Comparison of ENCODE assay signal across 9 cellular contexts in the genomic region with DNA sequence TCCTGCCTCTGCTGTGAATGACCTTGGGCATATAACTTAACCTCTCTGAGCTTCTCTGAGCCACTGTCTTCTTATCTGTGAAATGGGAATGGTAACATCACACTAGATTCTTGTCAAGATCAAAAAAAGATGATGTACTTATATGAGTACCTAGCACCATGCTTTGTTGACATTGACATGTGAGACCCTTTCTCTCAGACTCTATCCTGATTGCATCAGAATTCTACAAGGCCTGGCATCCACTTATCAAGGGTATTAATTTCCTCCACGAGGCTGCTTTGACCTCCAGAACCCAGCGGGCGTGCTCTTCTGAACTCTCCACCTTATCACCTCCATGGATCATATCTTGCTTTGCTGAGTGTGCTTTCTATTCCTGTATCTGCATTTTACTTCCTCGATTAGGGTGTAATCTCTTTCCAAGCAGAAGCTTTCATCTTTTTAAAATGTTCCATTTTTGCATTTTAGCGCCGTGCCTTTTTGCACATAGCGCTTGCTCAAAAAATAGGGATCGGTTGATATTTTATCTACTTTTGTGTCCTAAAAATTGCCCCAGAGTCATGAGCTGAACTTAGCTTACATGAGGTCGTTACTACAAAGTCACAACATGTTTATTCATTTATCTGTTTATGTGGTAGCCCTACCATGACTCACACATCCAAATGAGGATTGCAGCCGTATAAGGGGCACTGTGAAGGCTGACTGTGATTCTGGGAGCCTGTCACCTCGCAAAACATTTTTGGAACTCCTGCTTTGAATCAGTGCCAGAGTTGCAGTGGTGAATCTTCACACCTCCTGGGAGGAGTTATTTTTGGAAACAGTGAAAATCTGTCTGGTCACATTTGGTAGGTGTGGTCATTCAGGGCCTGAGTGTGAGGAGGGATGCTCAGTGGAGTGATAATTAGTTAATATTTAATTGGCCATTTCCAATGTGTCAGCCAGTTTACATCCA.
DNase-seq lines count a peak whose midpoint lies in the region; ATAC-seq and TF ChIP-seq lines count a peak whose summit lies in the region.
"Had no signal": no experiment of that assay in that cellular context is flagged by ENCODE, and none has a peak within 500 bp of the region (broad histone marks: within the 10 kb centered on the region; RNA-seq: fewer than 3 reads in every experiment).

No MANE protein-coding gene starts in this region.

- H3K36me3 Mint-ChIP-seq in CD4-positive, CD25-positive, alpha-beta regulatory T cell, result peaks cover 4% of the 10 kb centered on the region
- H3K36me3 Mint-ChIP-seq in T-helper 1 cell treated with Interleukin-12 subunit alpha and Interleukin-12 subunit beta and Interleukin-4 antibody, amounts not matched to agents 30 μg/mL and 1 μg/mL, for 36 hours (ENCODE audit: low read depth), result peaks cover 3% of the 10 kb centered on the region
- no peaks in the 10 kb centered on the region for H3K36me3 Mint-ChIP-seq in chondrocyte (ENCODE audit: low read depth)
- peaks cover 11% of the 10 kb centered on the region for H3K36me3 Mint-ChIP-seq in activated CD8-positive, alpha-beta T cell treated with anti-CD3 and anti-CD28 coated beads, Interleukin-2, amount 10 ng/mL, durations not matched to agents 7 days and 5 days (ENCODE audit: low read depth)

- no peak for ATAC-seq in CD4-positive, CD25-positive, alpha-beta regulatory T cell (ENCODE audit: low read depth in 2 of 2)
- peak; percentile 35 for ATAC-seq in GM21619 (IDR thresholded peaks at IDR 0.05; ENCODE audit: unreplicated experiment)
- ATAC-seq in activated CD8-positive, alpha-beta T cell treated with anti-CD3 and anti-CD28 coated beads, Interleukin-2, amount 10 ng/mL, durations not matched to agents 7 days and 5 days, result no peak

- no peak overlapping the region for H3K27ac ChIP-seq in CD4-positive, CD25-positive, alpha-beta regulatory T cell (ENCODE audit: insufficient read depth, low read length, poor library complexity, severe bottlenecking)

- no peak for TF ChIP-seq CTCF in chondrocyte (IDR thresholded peaks at IDR 0.05)

- peaks cover 7 to 58% (median 47%) of the 10 kb centered on the region in 4 donors for H3K4me1 Mint-ChIP-seq in CD4-positive, CD25-positive, alpha-beta regulatory T cell
- peaks cover 41% of the 10 kb centered on the region for H3K4me1 Mint-ChIP-seq in T-helper 1 cell treated with Interleukin-12 subunit alpha and Interleukin-12 subunit beta and Interleukin-4 antibody, amounts not matched to agents 30 μg/mL and 1 μg/mL, for 36 hours (ENCODE audit: low read depth)
- H3K4me1 Mint-ChIP-seq in chondrocyte (ENCODE audit: low read depth), result peaks cover 22% of the 10 kb centered on the region
- H3K4me1 Mint-ChIP-seq in activated CD8-positive, alpha-beta T cell treated with anti-CD3 and anti-CD28 coated beads, Interleukin-2, amount 10 ng/mL, durations not matched to agents 7 days and 5 days (ENCODE audit: low read depth), result peaks cover 54% of the 10 kb centered on the region

- peaks cover 42% of the 10 kb centered on the region for H3K4me1 ChIP-seq in CD4-positive, CD25-positive, alpha-beta regulatory T cell (ENCODE audit: control insufficient read depth, insufficient read depth, low read length, poor library complexity, severe bottlenecking)

- H3K9me3 ChIP-seq in CD4-positive, CD25-positive, alpha-beta regulatory T cell (ENCODE audit: control insufficient read depth in 2 of 2, low read length in 2 of 2), result no peaks in the 10 kb centered on the region

- no peaks in the 10 kb centered on the region for H3K9me3 Mint-ChIP-seq in CD4-positive, CD25-positive, alpha-beta regulatory T cell
- peaks cover under 1% of the 10 kb centered on the region for H3K9me3 Mint-ChIP-seq in T-helper 1 cell treated with Interleukin-12 subunit alpha and Interleukin-12 subunit beta and Interleukin-4 antibody, amounts not matched to agents 30 μg/mL and 1 μg/mL, for 36 hours
- H3K9me3 Mint-ChIP-seq in chondrocyte (ENCODE audit: low read depth), result no peaks in the 10 kb centered on the region
- peaks cover 3% of the 10 kb centered on the region for H3K9me3 Mint-ChIP-seq in activated CD8-positive, alpha-beta T cell treated with anti-CD3 and anti-CD28 coated beads, Interleukin-2, amount 10 ng/mL, durations not matched to agents 7 days and 5 days (ENCODE audit: insufficient read depth)

- CTCF ChIA-PET in activated CD8-positive, alpha-beta T cell treated with anti-CD3 and anti-CD28 coated beads, Interleukin-2, amount 10 ng/mL, durations not matched to agents 7 days and 5 days (lab: Charles Lee), result interaction anchor here (0.9 to 3.1 kb wide), 6 partner anchors 9 to 68 kb away, joined by 3 to 34 read pairs (median 10); no protein-coding TSS in a partner anchor

- H3K4me3 ChIP-seq in CD4-positive, CD25-positive, alpha-beta regulatory T cell (ENCODE audit: low read depth, low read length), result no peak overlapping the region

- no peaks in the 10 kb centered on the region for H3K27me3 ChIP-seq in CD4-positive, CD25-positive, alpha-beta regulatory T cell (ENCODE audit: control insufficient read depth, insufficient read depth, low read length)

- H3K4me3 Mint-ChIP-seq in CD4-positive, CD25-positive, alpha-beta regulatory T cell, result peak overlapping the region in 1 of 4 donors; percentile 26
- no peak overlapping the region for H3K4me3 Mint-ChIP-seq in T-helper 1 cell treated with Interleukin-12 subunit alpha and Interleukin-12 subunit beta and Interleukin-4 antibody, amounts not matched to agents 30 μg/mL and 1 μg/mL, for 36 hours
- no peak overlapping the region for H3K4me3 Mint-ChIP-seq in chondrocyte (ENCODE audit: unreplicated experiment)
- no peak overlapping the region for H3K4me3 Mint-ChIP-seq in activated CD8-positive, alpha-beta T cell treated with anti-CD3 and anti-CD28 coated beads, Interleukin-2, amount 10 ng/mL, durations not matched to agents 7 days and 5 days

- no peaks in the 10 kb centered on the region for H3K27me3 Mint-ChIP-seq in CD4-positive, CD25-positive, alpha-beta regulatory T cell
- H3K27me3 Mint-ChIP-seq in T-helper 1 cell treated with Interleukin-12 subunit alpha and Interleukin-12 subunit beta and Interleukin-4 antibody, amounts not matched to agents 30 μg/mL and 1 μg/mL, for 36 hours (ENCODE audit: low read depth), result peaks cover 30% of the 10 kb centered on the region
- no peaks in the 10 kb centered on the region for H3K27me3 Mint-ChIP-seq in chondrocyte (ENCODE audit: low read depth)
- H3K27me3 Mint-ChIP-seq in activated CD8-positive, alpha-beta T cell treated with anti-CD3 and anti-CD28 coated beads, Interleukin-2, amount 10 ng/mL, durations not matched to agents 7 days and 5 days (ENCODE audit: low read depth), result peaks cover 12% of the 10 kb centered on the region

- no peak for DNase-seq in CD4-positive, CD25-positive, alpha-beta regulatory T cell
- DNase-seq in kidney tubule cell (ENCODE audit: low spot score), result peak; percentile 22
- no peak for DNase-seq in chondrocyte (ENCODE audit: low spot score)
- DNase-seq in Ammon's horn (ENCODE audit: low spot score), result no peak
- DNase-seq in activated CD8-positive, alpha-beta T cell treated with anti-CD3 and anti-CD28 coated beads, Interleukin-2, amount 10 ng/mL, durations not matched to agents 7 days and 5 days, result no peak
- DNase-seq in epidermal melanocyte (ENCODE audit: insufficient read length, low spot score), result no peak
- DNase-seq: NCI-H2081 treated with DMSO at 0.1 percent for 48 hours had no signal

- POLR2A ChIA-PET in activated CD8-positive, alpha-beta T cell treated with anti-CD3 and anti-CD28 coated beads, Interleukin-2, amount 10 ng/mL, durations not matched to agents 7 days and 5 days (lab: Charles Lee), result interaction anchor here (0.6 to 2.6 kb wide), 3 partner anchors 62 to 128 kb away, joined by 3 to 17 read pairs (median 3); partner anchors contain the start of gene IER5

- peak overlapping the region; percentile 48 to 94 (median 86) for H3K27ac Mint-ChIP-seq in CD4-positive, CD25-positive, alpha-beta regulatory T cell
- peak overlapping the region; percentile 2 for H3K27ac Mint-ChIP-seq in T-helper 1 cell treated with Interleukin-12 subunit alpha and Interleukin-12 subunit beta and Interleukin-4 antibody, amounts not matched to agents 30 μg/mL and 1 μg/mL, for 36 hours
- H3K27ac Mint-ChIP-seq in chondrocyte (ENCODE audit: unreplicated experiment), result no peak overlapping the region
- no peak overlapping the region for H3K27ac Mint-ChIP-seq in activated CD8-positive, alpha-beta T cell treated with anti-CD3 and anti-CD28 coated beads, Interleukin-2, amount 10 ng/mL, durations not matched to agents 7 days and 5 days

- H3K36me3 ChIP-seq in CD4-positive, CD25-positive, alpha-beta regulatory T cell (ENCODE audit: control insufficient read depth, insufficient read depth, low read length), result no peaks in the 10 kb centered on the region

Comparison
In these comparisons a context has a peak if more than half of its experiments do, and no peak if none do; other contexts are left out.
1. H3K27ac Mint-ChIP-seq: peak in CD4-positive, CD25-positive, alpha-beta regulatory T cell (3 of 3) and T-helper 1 cell treated with Interleukin-12 subunit alpha and Interleukin-12 subunit beta and Interleukin-4 antibody, amounts not matched to agents 30 μg/mL and 1 μg/mL, for 36 hours (single experiment); none in chondrocyte (single experiment) and activated CD8-positive, alpha-beta T cell treated with anti-CD3 and anti-CD28 coated beads, Interleukin-2, amount 10 ng/mL, durations not matched to agents 7 days and 5 days (single experiment).